Comparison of ENCODE assay signal across 14 cellular contexts in genomic region chr6:139981066-139981624, GRCh38.
DNase-seq lines count a peak whose midpoint lies in the region; ATAC-seq, FAIRE-seq and TF ChIP-seq lines count a peak whose summit lies in the region.
"Had no signal": no experiment of that assay in that cellular context is flagged by ENCODE, and none has a peak within 500 bp of the region (broad histone marks: within the 10 kb centered on the region; RNA-seq: fewer than 3 reads in every experiment).

No MANE protein-coding gene starts in this region.

- H3K36me3 ChIP-seq in kidney (ENCODE audit: control insufficient read depth in 1 of 2, insufficient read depth in 2 of 2, low read length in 2 of 2) (no peaks in the 10 kb centered on the region), suprapubic skin (no peaks in the 10 kb centered on the region), adrenal gland (replicated peaks in 1 of 2) (no peaks in the 10 kb centered on the region)
- H3K36me3 ChIP-seq: pancreas had no signal

- H3K27ac Mint-ChIP-seq in immature natural killer cell, result no peak overlapping the region
- H3K27ac Mint-ChIP-seq: activated CD8-positive, alpha-beta T cell treated with anti-CD3 and anti-CD28 coated beads, Interleukin-2, amount 10 ng/mL, durations not matched to agents 7 days and 5 days; activated naive CD4-positive, alpha-beta T cell treated with anti-CD3 and anti-CD28 coated beads, Interleukin-2, amount 50 U/mL, for 24 hours; stimulated activated naive CD8-positive, alpha-beta T cell treated with anti-CD3 and anti-CD28 coated beads, Interleukin-15, Interleukin-2, amounts not matched to agents 100 ng/mL and 50 ng/mL, for 24 hours had no signal

- FAIRE-seq in kidney (lab: Jason Lieb, UNC), result no peak
- FAIRE-seq: GM19239, pancreas had no signal

- H3K27me3 Mint-ChIP-seq in immature natural killer cell (ENCODE audit: low read depth in 3 of 3), result peaks cover 0 to 6% (median 3%) of the 10 kb centered on the region in 3 donors

- no peaks in the 10 kb centered on the region for H3K9me3 Mint-ChIP-seq in immature natural killer cell
- H3K9me3 Mint-ChIP-seq: activated naive CD4-positive, alpha-beta T cell treated with anti-CD3 and anti-CD28 coated beads, Interleukin-2, amount 50 U/mL, for 24 hours; stimulated activated naive CD8-positive, alpha-beta T cell treated with anti-CD3 and anti-CD28 coated beads, Interleukin-15, Interleukin-2, amounts not matched to agents 100 ng/mL and 50 ng/mL, for 24 hours had no signal

- H3K27me3 ChIP-seq in suprapubic skin (no peaks in the 10 kb centered on the region), adrenal gland (no peaks in the 10 kb centered on the region)
- H3K27me3 ChIP-seq: pancreas had no signal

- 72% methylated on average over 1 of the region's 1 CpG for WGBS in suprapubic skin
- 92 to 100% (median 96%) methylated on average over 1 of the region's 1 CpG for WGBS in adrenal gland, 4 donors

- H3K4me3 ChIP-seq in kidney (ENCODE audit: low read length in 2 of 2) (no peak overlapping the region), suprapubic skin (no peak overlapping the region), adrenal gland (no peak overlapping the region)
- H3K4me3 ChIP-seq: pancreas had no signal

- H3K4me1 ChIP-seq in kidney (ENCODE audit: control insufficient read depth in 1 of 2, insufficient read depth in 1 of 2, low read depth in 1 of 2, low read length in 2 of 2) (peaks cover 13 to 22% of the 10 kb centered on the region in 2 donors), suprapubic skin (peaks cover 27% of the 10 kb centered on the region), adrenal gland (replicated peaks in 1 of 2) (peaks cover 0 to 23% of the 10 kb centered on the region in 2 donors)

- no peak for DNase-seq in kidney
- no peak for DNase-seq in suprapubic skin (ENCODE audit: low spot score in 2 of 2)
- DNase-seq in NCI-H446 (lab: John Stamatoyannopoulos, UW), result no peak
- no peak for DNase-seq in adrenal gland
- no peak for DNase-seq in immature natural killer cell
- DNase-seq: activated CD8-positive, alpha-beta T cell treated with anti-CD3 and anti-CD28 coated beads, Interleukin-2, amount 10 ng/mL, durations not matched to agents 7 days and 5 days; cortex of kidney; pancreas; stimulated activated CD4-positive, alpha-beta T cell treated with anti-CD3 and anti-CD28 coated beads, Interleukin-4, amount 100 ng/mL, for 24 hours had no signal

- TF ChIP-seq POLR2A in suprapubic skin (IDR thresholded peaks at IDR 0.05) (no peak), adrenal gland (IDR thresholded peaks at IDR 0.05) (no peak)

- no peak overlapping the region for H3K4me3 Mint-ChIP-seq in immature natural killer cell
- H3K4me3 Mint-ChIP-seq: activated CD8-positive, alpha-beta T cell treated with anti-CD3 and anti-CD28 coated beads, Interleukin-2, amount 10 ng/mL, durations not matched to agents 7 days and 5 days; activated naive CD4-positive, alpha-beta T cell treated with anti-CD3 and anti-CD28 coated beads, Interleukin-2, amount 50 U/mL, for 24 hours; stimulated activated naive CD8-positive, alpha-beta T cell treated with anti-CD3 and anti-CD28 coated beads, Interleukin-15, Interleukin-2, amounts not matched to agents 100 ng/mL and 50 ng/mL, for 24 hours had no signal

- no peaks in the 10 kb centered on the region for H3K36me3 Mint-ChIP-seq in immature natural killer cell
- H3K36me3 Mint-ChIP-seq: activated naive CD4-positive, alpha-beta T cell treated with anti-CD3 and anti-CD28 coated beads, Interleukin-2, amount 50 U/mL, for 24 hours had no signal

- peak overlapping the region; percentile 77 for H3K27ac ChIP-seq in VCaP
- peak overlapping the region; percentile 5 to 48 for H3K27ac ChIP-seq in kidney (ENCODE audit: low read depth in 2 of 2, low read length in 2 of 2)
- peak overlapping the region; percentile 11 for H3K27ac ChIP-seq in suprapubic skin
- H3K27ac ChIP-seq in adrenal gland, result no peak overlapping the region
- H3K27ac ChIP-seq: pancreas had no signal

- H3K4me1 Mint-ChIP-seq in immature natural killer cell, result peaks cover 0 to 2% of the 10 kb centered on the region in 2 donors

- H3K9me3 ChIP-seq in kidney (ENCODE audit: control insufficient read depth in 1 of 2, low read length in 2 of 2) (no peaks in the 10 kb centered on the region), suprapubic skin (no peaks in the 10 kb centered on the region), adrenal gland (replicated peaks in 1 of 3) (no peaks in the 10 kb centered on the region)
- H3K9me3 ChIP-seq: pancreas had no signal

- H3K9ac ChIP-seq in kidney (ENCODE audit: low read length in 2 of 2), result no peak overlapping the region

- TF ChIP-seq EP300 in suprapubic skin (IDR thresholded peaks at IDR 0.05), result no peak

- TF ChIP-seq CTCF in VCaP (conservative IDR thresholded peaks at IDR 0.05) (no peak), kidney (IDR thresholded peaks at IDR 0.05; ENCODE audit: borderline replicate concordance, extremely low read depth, insufficient read depth) (no peak), suprapubic skin (IDR thresholded peaks at IDR 0.05) (no peak), adrenal gland (IDR thresholded peaks at IDR 0.05) (no peak)

- ATAC-seq in HG03442 (IDR thresholded peaks at IDR 0.05; ENCODE audit: unreplicated experiment), result peak; percentile 21
- ATAC-seq: activated CD8-positive, alpha-beta T cell treated with anti-CD3 and anti-CD28 coated beads, Interleukin-2, amount 10 ng/mL, durations not matched to agents 7 days and 5 days had no signal

- intact Hi-C loops in kidney (cut with DNase I) (no loop called here), adrenal gland (cut with DNase I) (no loop called here)

Comparison
In these comparisons a context has a peak if more than half of its experiments do, and no peak if none do; other contexts are left out.
1. H3K27ac ChIP-seq: peak in VCaP (single experiment), kidney (2 of 2) and suprapubic skin (single experiment); none in adrenal gland (0 of 5).